ENCODE assay signal across 11 cellular contexts in genomic region chr2:45170191-45170975, GRCh38.
A peak's percentile ranks its signal among the peaks of the same experiment; 100 is the strongest.
DNase-seq lines count a peak whose midpoint lies in the region; ATAC-seq and TF ChIP-seq lines count a peak whose summit lies in the region.
"Had no signal": no experiment of that assay in that cellular context is flagged by ENCODE, and none has a peak within 500 bp of the region (broad histone marks: within the 10 kb centered on the region; RNA-seq: fewer than 3 reads in every experiment).

No MANE protein-coding gene starts in this region.

- ATAC-seq in GM19467 (IDR thresholded peaks at IDR 0.05; ENCODE audit: unreplicated experiment) (no peak), GM21526 (IDR thresholded peaks at IDR 0.05; ENCODE audit: low FRiP score, unreplicated experiment) (no peak)
- no peak for ATAC-seq in activated CD8-positive, alpha-beta memory T cell treated with anti-CD3 and anti-CD28 coated beads, Interleukin-2, amount 10 ng/mL, durations not matched to agents 7 days and 5 days

- no peak overlapping the region for H3K27ac Mint-ChIP-seq in activated CD8-positive, alpha-beta memory T cell treated with anti-CD3 and anti-CD28 coated beads, Interleukin-2, amount 10 ng/mL, durations not matched to agents 7 days and 5 days
- H3K27ac Mint-ChIP-seq: memory B cell had no signal

- H3K4me3 ChIP-seq in GM06990 (replicated peaks; ENCODE audit: low read depth, low read length) (no peak overlapping the region), iPS DF 6.9 (ENCODE audit: low read length) (peak overlapping the region; percentile 58; the same call in 1 of the 2 replicates), skeletal muscle cell (ENCODE audit: low read depth, low read length) (peak overlapping the region; percentile 52)

- no peaks in the 10 kb centered on the region; the same call in none of the 2 replicates for H3K27me3 ChIP-seq in GM06990 (replicated peaks; ENCODE audit: control insufficient read depth, insufficient read depth, low read length)
- peaks cover 18% of the 10 kb centered on the region for H3K27me3 ChIP-seq in iPS DF 6.9 (ENCODE audit: control insufficient read depth, insufficient read depth, low read length)

- H3K36me3 Mint-ChIP-seq in activated CD8-positive, alpha-beta memory T cell treated with anti-CD3 and anti-CD28 coated beads, Interleukin-2, amount 10 ng/mL, durations not matched to agents 7 days and 5 days = peaks cover 2% of the 10 kb centered on the region
- H3K36me3 Mint-ChIP-seq: memory B cell had no signal

- peak; percentile 9 for DNase-seq in GM06990 (ENCODE audit: extremely low read depth, insufficient read length)
- DNase-seq in iPS DF 6.9 (ENCODE audit: low read depth, low spot score) = peak; percentile 20
- no peak for DNase-seq in skeletal muscle cell (ENCODE audit: low read depth)
- no peak for DNase-seq in activated CD8-positive, alpha-beta memory T cell treated with anti-CD3 and anti-CD28 coated beads, Interleukin-2, amount 10 ng/mL, durations not matched to agents 7 days and 5 days
- DNase-seq in activated gamma-delta T cell (lab: John Stamatoyannopoulos, UW) = no peak
- DNase-seq: colonic mucosa, SIG-M5 had no signal

- H3K4me1 ChIP-seq in iPS DF 6.9 (ENCODE audit: control insufficient read depth, insufficient read depth, low read length) = 0 out of 2 replicates have a peak, but pooled peaks cover 1% of the 10 kb centered on the region

- H3K36me3 ChIP-seq in GM06990 (ENCODE audit: control insufficient read depth, insufficient read depth, low read length) = no peaks in the 10 kb centered on the region
- no peaks in the 10 kb centered on the region for H3K36me3 ChIP-seq in iPS DF 6.9 (ENCODE audit: control insufficient read depth, insufficient read depth, low read length)
- H3K36me3 ChIP-seq: colonic mucosa had no signal

- WGBS in adipose tissue, 3 donors = 20 to 42% (median 28%) methylated on average over 45 to 46 of the region's 46 CpGs
- no CpG with 5 or more reads among the region's 46 CpGs for WGBS in iPS DF 6.9 (ENCODE audit: insufficient coverage, insufficient read length)

- H3K4me3 Mint-ChIP-seq in activated CD8-positive, alpha-beta memory T cell treated with anti-CD3 and anti-CD28 coated beads, Interleukin-2, amount 10 ng/mL, durations not matched to agents 7 days and 5 days = no peak overlapping the region
- H3K4me3 Mint-ChIP-seq: memory B cell had no signal

- H3K9me3 ChIP-seq in iPS DF 6.9 (ENCODE audit: control insufficient read depth, insufficient read depth, low read length) = no peaks in the 10 kb centered on the region
- H3K9me3 ChIP-seq: colonic mucosa had no signal

- peaks cover 4% of the 10 kb centered on the region for H3K4me1 Mint-ChIP-seq in activated CD8-positive, alpha-beta memory T cell treated with anti-CD3 and anti-CD28 coated beads, Interleukin-2, amount 10 ng/mL, durations not matched to agents 7 days and 5 days

- CTCF ChIA-PET in activated CD8-positive, alpha-beta memory T cell treated with anti-CD3 and anti-CD28 coated beads, Interleukin-2, amount 10 ng/mL, durations not matched to agents 7 days and 5 days (lab: Charles Lee) = no interaction called here

- TF ChIP-seq CTCF in GM06990 (IDR thresholded peaks at IDR 0.05; ENCODE audit: insufficient read depth, low read length, poor library complexity, severe bottlenecking) = no peak

- H3K27ac ChIP-seq in adipose tissue (ENCODE audit: low read depth, low read length) (peak overlapping the region; percentile 44), iPS DF 6.9 (ENCODE audit: low read length) (no peak overlapping the region)
- H3K27ac ChIP-seq: colonic mucosa had no signal

- no peaks in the 10 kb centered on the region for H3K9me3 Mint-ChIP-seq in activated CD8-positive, alpha-beta memory T cell treated with anti-CD3 and anti-CD28 coated beads, Interleukin-2, amount 10 ng/mL, durations not matched to agents 7 days and 5 days (ENCODE audit: low read depth)
- H3K9me3 Mint-ChIP-seq: memory B cell had no signal

- H3K27me3 Mint-ChIP-seq in activated CD8-positive, alpha-beta memory T cell treated with anti-CD3 and anti-CD28 coated beads, Interleukin-2, amount 10 ng/mL, durations not matched to agents 7 days and 5 days = peaks cover 81% of the 10 kb centered on the region

Comparison
In these comparisons a context has a peak if more than half of its experiments do, and no peak if none do; other contexts are left out.
1. DNase-seq: peak in GM06990 (single experiment) and iPS DF 6.9 (single experiment); none in skeletal muscle cell (single experiment), activated CD8-positive, alpha-beta memory T cell treated with anti-CD3 and anti-CD28 coated beads, Interleukin-2, amount 10 ng/mL, durations not matched to agents 7 days and 5 days (single experiment) and activated gamma-delta T cell (single experiment).